8 cellular contexts compared by ENCODE assay signal in genomic region chr3:112560330-112560729, GRCh38. TPM values are rescaled to one million over a fixed set of nuclear protein-coding genes. Genes with fewer than 3 reads are reported as not detected.
DNase-seq lines count a peak whose midpoint lies in the region; ATAC-seq, FAIRE-seq and TF ChIP-seq lines count a peak whose summit lies in the region.

No MANE protein-coding gene starts in this region.

- H3K27me3 ChIP-seq in thoracic aorta (replicated peaks; ENCODE audit: insufficient read depth), result no peaks in the 10 kb centered on the region

- intact Hi-C loops in activated CD4-positive, alpha-beta T cell treated with anti-CD3 and anti-CD28 coated beads, Interleukin-2, amount 10 ng/mL, durations not matched to agents 24 days and 14 days (cut with micrococcal nuclease), result loop anchor here (2.0 to 5.0 kb wide), 2 partner anchors 64 to 98 kb away; no protein-coding TSS in a partner anchor

- ATAC-seq in thoracic aorta (ENCODE audit: insufficient number of reproducible peaks, low FRiP score, low read depth) (no peak), GM21717 (IDR thresholded peaks at IDR 0.05; ENCODE audit: unreplicated experiment) (no peak), esophagus mucosa (no peak)

- H3K4me3 ChIP-seq in thoracic aorta, result peak overlapping the region; percentile 96

- peaks cover 32% of the 10 kb centered on the region for H3K4me1 Mint-ChIP-seq in activated CD4-positive, alpha-beta T cell treated with anti-CD3 and anti-CD28 coated beads, Interleukin-2, amount 10 ng/mL, durations not matched to agents 24 days and 14 days
- peaks cover 56% of the 10 kb centered on the region for H3K4me1 Mint-ChIP-seq in activated naive CD8-positive, alpha-beta T cell (ENCODE audit: low read depth)

- peaks cover 22% of the 10 kb centered on the region for H3K36me3 Mint-ChIP-seq in activated CD4-positive, alpha-beta T cell treated with anti-CD3 and anti-CD28 coated beads, Interleukin-2, amount 10 ng/mL, durations not matched to agents 24 days and 14 days (ENCODE audit: low read depth)
- peaks cover 8% of the 10 kb centered on the region for H3K36me3 Mint-ChIP-seq in activated naive CD8-positive, alpha-beta T cell

- peak overlapping the region; percentile 91 to 96 for H3K27ac ChIP-seq in thoracic aorta

- peaks cover 21 to 42% of the 10 kb centered on the region in 2 donors for H3K4me1 ChIP-seq in thoracic aorta (ENCODE audit: control insufficient read depth in 1 of 2, low read depth in 2 of 2)

- peak; percentile 5 for FAIRE-seq in islet of Langerhans (lab: Jason Lieb, UNC)

- no peak for DNase-seq in activated CD4-positive, alpha-beta T cell treated with anti-CD3 and anti-CD28 coated beads, Interleukin-2, amount 10 ng/mL, durations not matched to agents 24 days and 14 days
- DNase-seq in activated CD4-positive, alpha-beta T cell treated with anti-CD3 and anti-CD28 coated beads for 4 hours, result no peak
- no peak for DNase-seq in thoracic aorta (ENCODE audit: low spot score)
- no peak for DNase-seq in activated gamma-delta T cell (lab: John Stamatoyannopoulos, UW)

- TF ChIP-seq CTCF in thoracic aorta (IDR thresholded peaks at IDR 0.05), result no peak

- H3K36me3 ChIP-seq in thoracic aorta, result peaks cover 4% of the 10 kb centered on the region

- no peaks in the 10 kb centered on the region for H3K9me3 ChIP-seq in thoracic aorta

- H3K27me3 Mint-ChIP-seq in activated CD4-positive, alpha-beta T cell treated with anti-CD3 and anti-CD28 coated beads, Interleukin-2, amount 10 ng/mL, durations not matched to agents 24 days and 14 days, result no peaks in the 10 kb centered on the region
- no peaks in the 10 kb centered on the region for H3K27me3 Mint-ChIP-seq in activated naive CD8-positive, alpha-beta T cell

- H3K27ac Mint-ChIP-seq in activated CD4-positive, alpha-beta T cell treated with anti-CD3 and anti-CD28 coated beads, Interleukin-2, amount 10 ng/mL, durations not matched to agents 24 days and 14 days, result peak overlapping the region; percentile 99
- H3K27ac Mint-ChIP-seq in activated naive CD8-positive, alpha-beta T cell, result peak overlapping the region; percentile 94

- no peaks in the 10 kb centered on the region for H3K9me3 Mint-ChIP-seq in activated CD4-positive, alpha-beta T cell treated with anti-CD3 and anti-CD28 coated beads, Interleukin-2, amount 10 ng/mL, durations not matched to agents 24 days and 14 days
- H3K9me3 Mint-ChIP-seq in activated naive CD8-positive, alpha-beta T cell (ENCODE audit: low read depth), result no peaks in the 10 kb centered on the region

- H3K4me3 Mint-ChIP-seq in activated CD4-positive, alpha-beta T cell treated with anti-CD3 and anti-CD28 coated beads, Interleukin-2, amount 10 ng/mL, durations not matched to agents 24 days and 14 days, result peak overlapping the region; percentile 98
- H3K4me3 Mint-ChIP-seq in activated naive CD8-positive, alpha-beta T cell, result peak overlapping the region; percentile 98

RNA-seq across cellular contexts. Expression of gene ATG3, which starts 1.4 kb away (rescaled TPM):
- total RNA-seq in activated CD4-positive, alpha-beta T cell treated with anti-CD3 and anti-CD28 coated beads, Interleukin-2, amount 10 ng/mL, durations not matched to agents 24 days and 14 days, result 66.9 and 69.1 TPM in 2 replicates
- total RNA-seq in thoracic aorta (10 to 100 TPM; 37.5 to 52.6 TPM), esophagus mucosa (41.0 TPM)

RNA-seq across cellular contexts. Expression of gene SLC35A5, which starts 1.5 kb away (rescaled TPM):
- 15.5 and 16.3 TPM in 2 replicates for total RNA-seq in activated CD4-positive, alpha-beta T cell treated with anti-CD3 and anti-CD28 coated beads, Interleukin-2, amount 10 ng/mL, durations not matched to agents 24 days and 14 days
- total RNA-seq in thoracic aorta (10 to 100 TPM; 17.5 to 45.9 TPM), esophagus mucosa (15.9 TPM)
